In the genomic region with DNA sequence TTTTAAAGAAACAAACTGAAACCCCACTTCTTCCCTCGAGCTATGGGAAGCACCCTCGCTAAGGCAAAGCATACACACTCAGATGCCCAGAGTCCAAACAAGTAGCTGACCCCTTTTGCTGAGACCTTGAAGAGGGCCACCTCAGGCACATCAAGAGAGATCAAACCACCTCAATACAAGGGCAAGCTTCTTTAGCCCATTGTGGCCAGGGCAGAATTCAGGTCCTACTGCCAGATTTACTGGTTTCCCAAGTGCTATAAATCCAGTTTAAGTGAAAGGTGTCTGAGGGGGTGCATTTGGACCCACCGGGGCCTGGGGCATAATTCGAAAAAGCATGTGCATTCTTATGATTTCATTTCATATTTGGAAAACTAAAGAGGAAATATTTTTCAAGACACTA, we compare ENCODE assay signal across 16 cellular contexts. TPM values are rescaled to one million over a fixed set of nuclear protein-coding genes. Genes with fewer than 3 reads are reported as not detected.
DNase-seq lines count a peak whose midpoint lies in the region; ATAC-seq and TF ChIP-seq lines count a peak whose summit lies in the region.
"Had no signal": no experiment of that assay in that cellular context is flagged by ENCODE, and none has a peak within 500 bp of the region (broad histone marks: within the 10 kb centered on the region; RNA-seq: fewer than 3 reads in every experiment).

No MANE protein-coding gene starts in this region.

- H3K79me1 ChIP-seq in IMR-90 (ENCODE audit: low read depth in 1 of 2, low read length in 2 of 2), result peaks cover 3 to 26% of the 10 kb centered on the region in 2 experiments; a peak in 2 of 4 replicates

- no peak overlapping the region for H3K4ac ChIP-seq in IMR-90 (ENCODE audit: low read depth, low read length)

- TF ChIP-seq POLR2A in IMR-90 (IDR thresholded peaks at IDR 0.05; ENCODE audit: low read depth, low read length), result no peak

- H3K14ac ChIP-seq in IMR-90 (replicated peaks; ENCODE audit: low read depth, low read length), result no peak overlapping the region

- no peak for ATAC-seq in IMR-90 (ENCODE audit: low read depth)
- no peak for ATAC-seq in stimulated activated naive CD8-positive, alpha-beta T cell treated with anti-CD3 and anti-CD28 coated beads, Interleukin-15, Interleukin-2, amounts not matched to agents 100 U/mL and 50 U/mL, for 24 hours
- ATAC-seq: CD8-positive, alpha-beta T cell had no signal

- no peak overlapping the region for H3K18ac ChIP-seq in IMR-90 (ENCODE audit: low read depth, low read length)

- H3K36me3 ChIP-seq in left ventricle myocardium inferior, result peaks cover 37% of the 10 kb centered on the region
- no peaks in the 10 kb centered on the region; the same call in 1 of the 2 replicates for H3K36me3 ChIP-seq in IMR-90 (ENCODE audit: control insufficient read depth, insufficient read depth, low read length)
- H3K36me3 ChIP-seq in osteoblast (ENCODE audit: insufficient read depth, low read length), result no peaks in the 10 kb centered on the region
- no peaks in the 10 kb centered on the region for H3K36me3 ChIP-seq in BE2C
- H3K36me3 ChIP-seq: HAP-1 had no signal

- no TSS peak for BruUV-seq in IMR-90 (replicated peaks; lab: Mats Ljungman, UMichigan)

- H2BK15ac ChIP-seq in IMR-90 (ENCODE audit: low read depth, low read length), result no peak overlapping the region

- DNase-seq in left ventricle myocardium inferior (no peak), cardiac septum (ENCODE audit: low spot score) (no peak), IMR-90 (no peak), osteoblast (ENCODE audit: insufficient read length, low spot score, missing footprints) (peak; percentile 77), coronary artery (ENCODE audit: low spot score) (no peak), BE2C (no peak)
- DNase-seq in stimulated activated naive CD8-positive, alpha-beta T cell treated with anti-CD3 and anti-CD28 coated beads, Interleukin-15, Interleukin-2, amounts not matched to agents 100 U/mL and 50 U/mL, for 24 hours, result no peak
- DNase-seq: C1 segment of cervical spinal cord; Caco-2; CD8-positive, alpha-beta T cell; DMS153; DND-41; GOT3; HFFc6 had no signal

- CTCF ChIA-PET in IMR-90 (lab: Yijun Ruan, JAX), result no interaction called here

- no peak overlapping the region for H3K9ac ChIP-seq in IMR-90 (ENCODE audit: low read depth, low read length)

- TF ChIP-seq CTCF in left ventricle myocardium inferior (IDR thresholded peaks at IDR 0.05; ENCODE audit: borderline replicate concordance), result no peak
- TF ChIP-seq CTCF in IMR-90 (conservative IDR thresholded peaks at IDR 0.05; ENCODE audit: low read depth, low read length), result no peak
- TF ChIP-seq CTCF in osteoblast (IDR thresholded peaks at IDR 0.05; ENCODE audit: extremely low read depth, low read depth, low read length), result no peak
- TF ChIP-seq CTCF in coronary artery (IDR thresholded peaks at IDR 0.05), result no peak
- TF ChIP-seq CTCF in BE2C (IDR thresholded peaks at IDR 0.05; ENCODE audit: low read depth, low read length), result no peak

- intact Hi-C loops in left ventricle myocardium inferior (cut with micrococcal nuclease), result no loop called here
- intact Hi-C loops in cardiac septum (cut with DNase I), result no loop called here
- intact Hi-C loops in IMR-90 (cut with micrococcal nuclease), result no loop called here

- H3K4me1 ChIP-seq in left ventricle myocardium inferior (peaks cover 87% of the 10 kb centered on the region), IMR-90 (ENCODE audit: control insufficient read depth, insufficient read depth, low read length) (peaks cover 2% of the 10 kb centered on the region; the same call in 1 of the 2 replicates), osteoblast (ENCODE audit: insufficient read depth, low read length) (no peaks in the 10 kb centered on the region), BE2C (no peaks in the 10 kb centered on the region)
- H3K4me1 ChIP-seq: HAP-1 had no signal

- no CpG with 5 or more reads among the region's 4 CpGs for WGBS in IMR-90 (ENCODE audit: extremely low coverage in 2 of 2, insufficient read length in 1 of 2), 2 experiments

- H2AK9ac ChIP-seq in IMR-90 (replicated peaks; ENCODE audit: low read depth, low read length, poor library complexity), result peak overlapping the region; percentile 19

- no peaks in the 10 kb centered on the region for H3K27me3 ChIP-seq in left ventricle myocardium inferior (ENCODE audit: low read depth)
- H3K27me3 ChIP-seq in IMR-90 (ENCODE audit: control insufficient read depth, insufficient read depth, low read length), result no peaks in the 10 kb centered on the region
- no peaks in the 10 kb centered on the region for H3K27me3 ChIP-seq in osteoblast (ENCODE audit: insufficient read depth, low read length)
- no peaks in the 10 kb centered on the region for H3K27me3 ChIP-seq in BE2C

- no peak overlapping the region for H2BK5ac ChIP-seq in IMR-90 (ENCODE audit: low read depth, low read length, poor library complexity, severe bottlenecking)

- no peak overlapping the region for H4K5ac ChIP-seq in IMR-90 (ENCODE audit: low read depth, low read length)

- POLR2A ChIA-PET in IMR-90 (lab: Charles Lee; ENCODE audit: unreplicated experiment), result no interaction called here

- no peak overlapping the region for H3K23ac ChIP-seq in IMR-90 (ENCODE audit: low read depth, low read length)

- H4K8ac ChIP-seq in IMR-90 (ENCODE audit: low read depth in 2 of 2, low read length in 2 of 2), result no peak overlapping the region

- no peak overlapping the region for H2BK20ac ChIP-seq in IMR-90 (ENCODE audit: low read depth, low read length)

- H3K9me1 ChIP-seq in IMR-90 (ENCODE audit: insufficient read depth, low read length), result no peaks in the 10 kb centered on the region

- no peak overlapping the region for H2BK120ac ChIP-seq in IMR-90 (ENCODE audit: low read depth, low read length)

- in situ Hi-C loops in IMR-90 (cut with MboI; ENCODE audit: low sequenced_read_pairs), result no loop called here

- no peaks in the 10 kb centered on the region for H3K79me2 ChIP-seq in osteoblast (ENCODE audit: insufficient read depth, low read length)

- dilution Hi-C loops in IMR-90 (cut with HindIII; ENCODE audit: low sequenced_read_pairs, unreplicated experiment), result no loop called here

- H2AFZ ChIP-seq in IMR-90 (replicated peaks; ENCODE audit: low read length, poor library complexity) (no peak overlapping the region), osteoblast (ENCODE audit: low read length) (no peak overlapping the region)

- H3K4me3 ChIP-seq in left ventricle myocardium inferior, result no peak overlapping the region
- H3K4me3 ChIP-seq in IMR-90 (ENCODE audit: insufficient read depth, low read depth, low read length), result no peak overlapping the region
- no peak overlapping the region for H3K4me3 ChIP-seq in osteoblast (ENCODE audit: insufficient read depth, low read length)
- H3K4me3 ChIP-seq in coronary artery, result no peak overlapping the region
- no peak overlapping the region for H3K4me3 ChIP-seq in BE2C (ENCODE audit: low read depth, low read length)
- H3K4me3 ChIP-seq: HAP-1 had no signal

- no peaks in the 10 kb centered on the region for H4K20me1 ChIP-seq in IMR-90 (ENCODE audit: insufficient read depth, low read length)
- H4K20me1 ChIP-seq in osteoblast (ENCODE audit: insufficient read depth, low read length), result no peaks in the 10 kb centered on the region

- H3K56ac ChIP-seq in IMR-90 (ENCODE audit: extremely low read depth, insufficient read depth, low read length), result no peak overlapping the region

- H2AK5ac ChIP-seq in IMR-90 (ENCODE audit: low read depth, low read length), result no peak overlapping the region

- no peak for TF ChIP-seq RAD21 in IMR-90 (IDR thresholded peaks at IDR 0.05; ENCODE audit: low read length)

- H3K4me2 ChIP-seq in IMR-90 (ENCODE audit: low read depth, low read length) (no peak overlapping the region), osteoblast (ENCODE audit: insufficient read depth, low read length) (no peak overlapping the region)

- H3K27ac ChIP-seq in left ventricle myocardium inferior (replicated peaks), result peak overlapping the region; percentile 97
- no peak overlapping the region for H3K27ac ChIP-seq in IMR-90 (ENCODE audit: insufficient read depth, low read length)
- H3K27ac ChIP-seq in osteoblast (ENCODE audit: low read depth, low read length), result no peak overlapping the region
- H3K27ac ChIP-seq in coronary artery, result no peak overlapping the region
- H3K27ac ChIP-seq: 22Rv1 had no signal

- H3K9me3 ChIP-seq in left ventricle myocardium inferior (replicated peaks) (no peaks in the 10 kb centered on the region), IMR-90 (ENCODE audit: control insufficient read depth, insufficient read depth, low read length) (no peaks in the 10 kb centered on the region), osteoblast (ENCODE audit: low read depth, low read length) (no peaks in the 10 kb centered on the region), BE2C (no peaks in the 10 kb centered on the region)
- H3K9me3 ChIP-seq: Caco-2, HAP-1 had no signal

- H4K91ac ChIP-seq in IMR-90 (ENCODE audit: insufficient read depth, low read depth, low read length), result no peak overlapping the region

TF ChIP-seq in IMR-90, 13 proteins besides CTCF, POLR2A, EP300 and RAD21 (continues in another document):
- no peak for TF ChIP-seq SMC3 (IDR thresholded peaks at IDR 0.05; ENCODE audit: low read depth, low read length)
- TF ChIP-seq, protein P1, sequence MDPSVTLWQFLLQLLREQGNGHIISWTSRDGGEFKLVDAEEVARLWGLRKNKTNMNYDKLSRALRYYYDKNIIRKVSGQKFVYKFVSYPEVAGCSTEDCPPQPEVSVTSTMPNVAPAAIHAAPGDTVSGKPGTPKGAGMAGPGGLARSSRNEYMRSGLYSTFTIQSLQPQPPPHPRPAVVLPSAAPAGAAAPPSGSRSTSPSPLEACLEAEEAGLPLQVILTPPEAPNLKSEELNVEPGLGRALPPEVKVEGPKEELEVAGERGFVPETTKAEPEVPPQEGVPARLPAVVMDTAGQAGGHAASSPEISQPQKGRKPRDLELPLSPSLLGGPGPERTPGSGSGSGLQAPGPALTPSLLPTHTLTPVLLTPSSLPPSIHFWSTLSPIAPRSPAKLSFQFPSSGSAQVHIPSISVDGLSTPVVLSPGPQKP (IDR thresholded peaks at IDR 0.05; ENCODE audit: borderline replicate concordance, low read depth, low read length), result no peak
- no peak for TF ChIP-seq CHD1 (IDR thresholded peaks at IDR 0.05; ENCODE audit: low read depth, low read length)
- no peak for TF ChIP-seq BHLHE40 (IDR thresholded peaks at IDR 0.05; ENCODE audit: low read depth, low read length)
- TF ChIP-seq CEBPB (IDR thresholded peaks at IDR 0.05; ENCODE audit: low read depth, low read length), result no peak
- no peak for TF ChIP-seq RFX5 (IDR thresholded peaks at IDR 0.05; ENCODE audit: low read depth, low read length)
- no peak for TF ChIP-seq MAZ (IDR thresholded peaks at IDR 0.05; ENCODE audit: borderline replicate concordance, low read depth, low read length)

RNA-seq across cellular contexts. Expression of a gene that starts 40.4 kb away (rescaled TPM):
- total RNA-seq in left ventricle myocardium inferior (24.0 TPM), cardiac septum (19.7 TPM), IMR-90 (2012; rRNA removed) (1.8 and 1.9 TPM in 2 replicates), osteoblast (0.29 and 0.36 TPM in 2 replicates)
- polyA plus RNA-seq in IMR-90 (2012; rRNA removed), result 2.6 and 2.8 TPM in 2 replicates
- 1.6 and 1.9 TPM in 2 replicates for polyA plus RNA-seq in IMR-90 (2012; cell fraction: cytosol; rRNA removed)
- 3.9 and 5.7 TPM in 2 replicates for polyA plus RNA-seq in IMR-90 (2012; cell fraction: nucleus; rRNA removed; ENCODE audit: low replicate concordance)
- 2.4 TPM for polyA plus RNA-seq in BE2C (2012; ENCODE audit: insufficient read depth, insufficient read length, low read depth)
